Comparison of ENCODE assay signal across 8 cellular contexts in the genomic region with DNA sequence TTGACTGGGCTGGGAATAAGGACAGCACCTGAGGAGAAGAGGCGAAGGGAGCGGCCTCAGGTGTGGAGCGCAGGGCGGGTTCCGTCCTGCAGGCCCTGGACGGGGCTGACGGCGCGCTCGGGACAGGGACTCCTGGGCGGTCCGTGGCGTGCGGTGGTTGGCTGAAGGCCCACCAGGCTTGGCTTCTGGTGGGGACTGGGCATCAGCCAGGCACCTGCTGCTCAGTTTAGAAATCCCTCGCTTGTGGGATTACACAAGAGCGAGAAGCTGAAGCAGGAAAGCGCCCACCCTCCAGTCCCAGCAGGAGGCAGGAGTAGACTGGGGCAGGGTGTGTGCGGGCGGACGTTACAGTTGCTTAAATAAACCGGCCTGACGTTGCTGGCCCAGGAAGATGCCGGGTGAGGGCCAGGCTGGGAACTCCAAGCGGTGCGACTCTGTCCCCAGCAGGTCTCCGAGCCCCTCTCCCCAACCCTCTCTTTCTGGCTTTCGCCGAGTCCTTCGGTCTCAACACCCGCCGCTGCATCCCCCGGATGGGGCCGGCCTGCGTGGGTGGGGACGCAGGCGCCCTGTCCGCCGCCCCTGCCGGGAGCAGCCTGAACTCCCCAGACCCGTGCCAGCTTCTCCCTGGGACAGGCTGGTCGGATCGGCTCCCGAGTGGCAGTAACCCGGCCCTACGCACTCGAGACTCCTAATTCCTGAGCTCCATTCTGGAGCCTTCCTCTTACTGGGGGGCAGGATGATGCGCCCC. TPM values are rescaled to one million over a fixed set of nuclear protein-coding genes. Genes with fewer than 3 reads are reported as not detected.
DNase-seq lines count a peak whose midpoint lies in the region; ATAC-seq and TF ChIP-seq lines count a peak whose summit lies in the region.

No MANE protein-coding gene starts in this region.

- H3K27ac ChIP-seq in coronary artery (peak overlapping the region; percentile 92 to 97), left lung (peak overlapping the region; percentile 95)

- intact Hi-C loops in left lung (cut with DNase I) = no loop called here

- H3K36me3 ChIP-seq in left lung = peaks cover 0 to 51% of the 10 kb centered on the region in 2 donors

- peaks cover 13 to 68% of the 10 kb centered on the region in 2 donors for H3K4me1 ChIP-seq in left lung

- DNase-seq in AG04449 (ENCODE audit: low read depth, low spot score) = no peak
- peak; percentile 24 for DNase-seq in NCI-H2196 treated with DMSO at 0.1 percent for 48 hours (lab: John Stamatoyannopoulos, UW; ENCODE audit: unreplicated experiment)
- peak in 3 of 4 experiments; percentile 22 to 29 (median 22) for DNase-seq in activated CD4-positive, CD25-positive, alpha-beta regulatory T cell (lab: John Stamatoyannopoulos, UW)
- DNase-seq in coronary artery (ENCODE audit: low spot score) = peak; percentile 88
- peak; percentile 72 to 91 for DNase-seq in left lung
- peak; percentile 32 to 65 (median 34) for DNase-seq in stimulated activated CD4-positive, alpha-beta T cell treated with anti-CD3 and anti-CD28 coated beads, TNF-alpha, amount 100 ng/mL, for 48 hours (ENCODE audit: low read depth in 3 of 3)

- H3K4me3 ChIP-seq in AG04449 (ENCODE audit: low read depth, low read length) (peak overlapping the region; percentile 83), coronary artery (peak overlapping the region; percentile 82), left lung (peak overlapping the region; percentile 86 to 93)

- ATAC-seq in GM18498 (IDR thresholded peaks at IDR 0.05; ENCODE audit: unreplicated experiment) = peak; percentile 39
- peak; percentile 36 for ATAC-seq in HG02938 (IDR thresholded peaks at IDR 0.05; ENCODE audit: unreplicated experiment)
- ATAC-seq in left lung = peak; percentile 63

- H3K9me3 ChIP-seq in left lung = no peaks in the 10 kb centered on the region

- POLR2A ChIA-PET in AG04449 (lab: Yijun Ruan, JAX) = interaction anchor here (0.6 to 2.9 kb wide), 5 partner anchors 9 to 135 kb away, joined by 3 to 25 read pairs (median 12); partner anchors contain the start of genes GGA3, GRB2, MRPS7 and SLC25A19

- CTCF ChIA-PET in AG04449 (lab: Yijun Ruan, JAX) = interaction anchor here (0.5 to 6.7 kb wide), 68 partner anchors 9 to 483 kb away, joined by 3 to 135 read pairs (median 4); partner anchors contain the start of genes GGA3, GRB2, MRPS7 and SLC25A19

- TF ChIP-seq CTCF in AG04449 (IDR thresholded peaks at IDR 0.05; ENCODE audit: insufficient read depth, low read length, missing control alignments) = peak; percentile 51
- no peak for TF ChIP-seq CTCF in coronary artery (IDR thresholded peaks at IDR 0.05)
- TF ChIP-seq CTCF in left lung (IDR thresholded peaks at IDR 0.05) = no peak

- no peaks in the 10 kb centered on the region for H3K27me3 ChIP-seq in left lung

RNA-seq across cellular contexts. Expression of gene MIF4GD, which starts 0.6 kb away (rescaled TPM):
- total RNA-seq in left lung = 10 to 100 TPM; 22.6 to 25.4 TPM

RNA-seq across cellular contexts. Expression of gene MRPS7, which starts 8.7 kb away (rescaled TPM):
- total RNA-seq in left lung = 10 to 100 TPM; 41.0 to 41.6 TPM

RNA-seq across cellular contexts. Expression of gene GGA3, which starts 9.0 kb away (rescaled TPM):
- 10 to 100 TPM; 46.2 to 54.7 TPM for total RNA-seq in left lung

RNA-seq across cellular contexts. Expression of gene SLC25A19, which starts 18.8 kb away (rescaled TPM):
- 10 to 100 TPM; 17.7 to 29.7 TPM for total RNA-seq in left lung
